Comparison of ENCODE assay signal across 24 cellular contexts in the genomic region with DNA sequence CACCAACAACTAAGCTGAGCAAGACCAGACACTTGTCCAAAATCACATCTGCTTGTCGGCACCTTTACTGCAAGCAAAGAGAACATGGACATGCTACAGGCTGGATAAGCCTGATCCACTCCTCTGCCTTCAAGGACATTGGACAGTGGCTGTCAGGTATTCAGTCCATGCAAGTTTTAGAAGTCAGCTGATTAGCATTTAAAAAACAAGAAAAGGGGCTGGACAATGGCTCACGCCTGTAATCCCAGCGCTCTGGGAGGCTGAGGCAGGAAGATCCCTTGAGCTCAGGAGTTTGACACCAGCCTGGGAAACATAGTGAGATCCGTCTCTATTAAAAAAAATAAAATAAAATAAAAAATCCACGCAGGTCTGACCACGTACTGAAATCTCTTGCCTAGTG. TPM values are rescaled to one million over a fixed set of nuclear protein-coding genes. Genes with fewer than 3 reads are reported as not detected.
DNase-seq lines count a peak whose midpoint lies in the region; ATAC-seq, FAIRE-seq and TF ChIP-seq lines count a peak whose summit lies in the region.
"Had no signal": no experiment of that assay in that cellular context is flagged by ENCODE, and none has a peak within 500 bp of the region (broad histone marks: within the 10 kb centered on the region; RNA-seq: fewer than 3 reads in every experiment).

No MANE protein-coding gene starts in this region.

- H3K4me1 Mint-ChIP-seq in osteocyte (ENCODE audit: unreplicated experiment), result no peaks in the 10 kb centered on the region

- no peak for TF ChIP-seq CTCF in osteocyte (IDR thresholded peaks at IDR 0.05)

- peaks cover 32% of the 10 kb centered on the region for H3K36me3 Mint-ChIP-seq in osteocyte (ENCODE audit: unreplicated experiment)

- no peak for TF ChIP-seq POLR2A in GM12891 (IDR thresholded peaks at IDR 0.05; ENCODE audit: low read depth, low read length)

- H3K27me3 Mint-ChIP-seq in osteocyte (ENCODE audit: unreplicated experiment), result no peaks in the 10 kb centered on the region

- H4K20me1 ChIP-seq in Karpas-422 (ENCODE audit: insufficient read depth, low read depth, low read length), result no peaks in the 10 kb centered on the region

- in situ Hi-C loops in SK-MEL-5 (cut with HindIII; ENCODE audit: low pct_unique_long_range_greater_than_20kb, low sequenced_read_pairs), result no loop called here

- no peak overlapping the region for H3K4me3 Mint-ChIP-seq in osteocyte (ENCODE audit: unreplicated experiment)
- H3K4me3 Mint-ChIP-seq: CD8-positive, alpha-beta T cell had no signal

- H3K27ac ChIP-seq in Karpas-422 (ENCODE audit: low read length), result peak overlapping the region; percentile 97
- H3K27ac ChIP-seq: C4-2B had no signal

- no peaks in the 10 kb centered on the region for H3K9me3 Mint-ChIP-seq in osteocyte (ENCODE audit: unreplicated experiment)
- H3K9me3 Mint-ChIP-seq: CD8-positive, alpha-beta T cell had no signal

- peak overlapping the region; percentile 50 for H3K9ac ChIP-seq in Karpas-422 (ENCODE audit: low read length)
- H3K9ac ChIP-seq: SK-N-SH had no signal

- H3K36me3 ChIP-seq in Karpas-422 (ENCODE audit: insufficient read depth, low read length), result peaks cover 28% of the 10 kb centered on the region

- no peak for DNase-seq in GM12891 (ENCODE audit: insufficient read length, low spot score)
- no peak for DNase-seq in Karpas-422
- peak; percentile 20 for DNase-seq in SK-MEL-5 (ENCODE audit: low read depth, low spot score)
- DNase-seq in osteocyte (ENCODE audit: extremely low spot score, unreplicated experiment), result peak; percentile 34
- no peak for DNase-seq in stimulated activated CD8-positive, alpha-beta memory T cell treated with anti-CD3 and anti-CD28 coated beads, Interleukin-4, amount 100 ng/mL, for 48 hours
- no peak for DNase-seq in HPDE6-E6E7 (ENCODE audit: extremely low spot score)
- DNase-seq: Caco-2; CD8-positive, alpha-beta T cell; EL; GF-D8; MG63; NCI-H2029; NCI-H446 treated with DMSO at 0.1 percent for 48 hours; NCI-H526; NCI-H82; SIG-M5; SK-N-SH; T-helper 2 cell had no signal

- H3K4me2 ChIP-seq in Karpas-422 (ENCODE audit: low read depth, low read length, poor library complexity, severe bottlenecking), result peak overlapping the region; percentile 84
- H3K4me2 ChIP-seq: SK-N-SH had no signal

- H3K9me3 ChIP-seq in Karpas-422 (ENCODE audit: low read length), result no peaks in the 10 kb centered on the region
- H3K9me3 ChIP-seq: Caco-2, MG63, SK-N-SH had no signal

- peak; percentile 40 for FAIRE-seq in GM12891 (lab: Jason Lieb, UNC)
- FAIRE-seq: H1, K562, RCC 7860 had no signal

- H3K9me2 ChIP-seq in Karpas-422 (replicated peaks; ENCODE audit: insufficient read depth, low read length), result no peaks in the 10 kb centered on the region
- H3K9me2 ChIP-seq: SK-N-SH had no signal

- no peaks in the 10 kb centered on the region for H3K27me3 ChIP-seq in Karpas-422 (ENCODE audit: low read length)
- H3K27me3 ChIP-seq: MG63 had no signal

- no peak overlapping the region for H3K27ac Mint-ChIP-seq in osteocyte (ENCODE audit: unreplicated experiment)
- H3K27ac Mint-ChIP-seq: CD8-positive, alpha-beta T cell had no signal

- peak overlapping the region; percentile 51; the same call in 1 of the 2 replicates for H3K4me3 ChIP-seq in Karpas-422 (ENCODE audit: low read length)
- H3K4me3 ChIP-seq: K562, MG63 had no signal

- ATAC-seq in GM18517 (IDR thresholded peaks at IDR 0.05; ENCODE audit: unreplicated experiment), result no peak
- ATAC-seq: CD8-positive, alpha-beta T cell; HCT116; K562 had no signal

- no peak overlapping the region for H2AFZ ChIP-seq in Karpas-422 (ENCODE audit: low read length)

- peaks cover 70% of the 10 kb centered on the region for H3K4me1 ChIP-seq in Karpas-422 (ENCODE audit: low read length)
- H3K4me1 ChIP-seq: Caco-2 had no signal

- peaks cover 22% of the 10 kb centered on the region for H3K79me2 ChIP-seq in Karpas-422 (ENCODE audit: low read length)

TF ChIP-seq in GM12891, 5 proteins besides CTCF, POLR2A, EP300 and RAD21:
- no peak for TF ChIP-seq PAX5 (IDR thresholded peaks at IDR 0.05; ENCODE audit: insufficient read depth, low read length, severe bottlenecking)
- TF ChIP-seq POU2F2 (IDR thresholded peaks at IDR 0.05; ENCODE audit: low read depth, low read length), result no peak
- TF ChIP-seq SPI1 (IDR thresholded peaks at IDR 0.05; ENCODE audit: low read depth, low read length), result no peak
- TF ChIP-seq TAF1 (IDR thresholded peaks at IDR 0.05; ENCODE audit: low read depth, low read length), result no peak
- no peak for TF ChIP-seq POLR2AphosphoS5 (IDR thresholded peaks at IDR 0.05; ENCODE audit: low read depth, low read length)

RNA-seq across cellular contexts. Expression of a gene that starts 20.3 kb away (rescaled TPM):
- polyA plus RNA-seq in GM12891 (2012; ENCODE audit: low read depth, missing spikeins), result 29.9 TPM
- total RNA-seq in Karpas-422 (2014; rRNA removed; shearing (Covaris generic); ENCODE audit: low replicate concordance), result 51.1 and 90.9 TPM in 2 replicates
- total RNA-seq in SK-MEL-5 (2014; rRNA removed; shearing (Covaris generic)), result 97.6 and 102 TPM in 2 replicates
- polyA plus RNA-seq in SK-MEL-5 (2015; cell fraction: cytosol; rRNA removed), result 92.2 and 102 TPM in 2 replicates
- 194 and 208 TPM in 2 replicates for polyA plus RNA-seq in SK-MEL-5 (2015; cell fraction: nucleus; rRNA removed)
- 34.2 and 36.8 TPM in 2 replicates for total RNA-seq in osteocyte

RNA-seq across cellular contexts. Expression of a gene that starts 23.0 kb away (rescaled TPM):
- 38.6 TPM for polyA plus RNA-seq in GM12891 (2012; ENCODE audit: low read depth, missing spikeins)
- total RNA-seq in Karpas-422 (2014; rRNA removed; shearing (Covaris generic); ENCODE audit: low replicate concordance), result 45.5 and 55.8 TPM in 2 replicates
- 213 and 225 TPM in 2 replicates for total RNA-seq in SK-MEL-5 (2014; rRNA removed; shearing (Covaris generic))
- 218 and 245 TPM in 2 replicates for polyA plus RNA-seq in SK-MEL-5 (2015; cell fraction: cytosol; rRNA removed)
- polyA plus RNA-seq in SK-MEL-5 (2015; cell fraction: nucleus; rRNA removed), result 74.1 and 112 TPM in 2 replicates
- total RNA-seq in osteocyte, result 76.6 and 78.2 TPM in 2 replicates

Comparison
In these comparisons a context has a peak if more than half of its experiments do, and no peak if none do; other contexts are left out.
1. DNase-seq: peak in SK-MEL-5 (single experiment) and osteocyte (single experiment); none in GM12891 (single experiment), Karpas-422 (single experiment), stimulated activated CD8-positive, alpha-beta memory T cell treated with anti-CD3 and anti-CD28 coated beads, Interleukin-4, amount 100 ng/mL, for 48 hours (single experiment) and HPDE6-E6E7 (single experiment).